ENCODE assay signal across 15 cellular contexts in the genomic region with DNA sequence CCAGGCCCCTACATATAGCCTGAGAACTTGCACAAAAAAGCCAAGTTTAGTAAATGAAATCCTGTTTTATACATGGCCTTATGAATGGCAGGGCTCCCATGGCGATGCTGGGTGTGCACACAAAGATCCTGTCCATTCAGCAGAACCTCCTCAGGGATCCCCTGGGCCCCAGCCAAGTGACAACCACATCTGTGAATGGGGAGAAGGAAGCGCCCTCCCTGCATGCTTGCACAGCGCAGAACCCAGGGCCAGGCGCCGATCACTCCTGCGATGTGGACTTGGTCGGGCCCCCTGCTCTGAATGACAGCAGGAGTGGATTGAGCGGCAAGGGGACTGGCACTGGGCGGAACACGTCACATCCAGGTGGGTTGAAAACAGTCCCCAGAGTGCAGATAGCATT. TPM values are rescaled to one million over a fixed set of nuclear protein-coding genes. Genes with fewer than 3 reads are reported as not detected.
DNase-seq lines count a peak whose midpoint lies in the region; ATAC-seq and TF ChIP-seq lines count a peak whose summit lies in the region.
"Had no signal": no experiment of that assay in that cellular context is flagged by ENCODE, and none has a peak within 500 bp of the region (broad histone marks: within the 10 kb centered on the region; RNA-seq: fewer than 3 reads in every experiment).

No MANE protein-coding gene starts in this region.

- H3K9me3 Mint-ChIP-seq in activated T-cell treated with anti-CD3 and anti-CD28 coated beads, Interleukin-2, amount 50 U/mL, for 72 hours: no peaks in the 10 kb centered on the region
- H3K9me3 Mint-ChIP-seq: stimulated activated memory B cell treated with anti-CD40 and anti-IgM and Interleukin-4, amounts not matched to agents 10 μg/mL and 1 μg/mL and 100 μg/mL, for 72 hours had no signal

- H3K36me3 ChIP-seq in adrenal gland (replicated peaks in 1 of 2) (no peaks in the 10 kb centered on the region), subcutaneous abdominal adipose tissue (ENCODE audit: control insufficient read depth in 5 of 5, insufficient read depth in 5 of 5, low read length in 5 of 5) (peaks cover 0 to 7% (median 5%) of the 10 kb centered on the region in 5 donors)

- intact Hi-C loops in adrenal gland (cut with DNase I): no loop called here

- H3K27me3 Mint-ChIP-seq in activated T-cell treated with anti-CD3 and anti-CD28 coated beads, Interleukin-2, amount 50 U/mL, for 72 hours (ENCODE audit: low read depth): peaks cover 12% of the 10 kb centered on the region

- no peak overlapping the region for H3K27ac Mint-ChIP-seq in activated T-cell treated with anti-CD3 and anti-CD28 coated beads, Interleukin-2, amount 50 U/mL, for 72 hours
- H3K27ac Mint-ChIP-seq: stimulated activated memory B cell treated with anti-CD40 and anti-IgM and Interleukin-4, amounts not matched to agents 10 μg/mL and 1 μg/mL and 100 μg/mL, for 72 hours had no signal

- H3K27me3 ChIP-seq in adrenal gland (no peaks in the 10 kb centered on the region), subcutaneous abdominal adipose tissue (ENCODE audit: control insufficient read depth in 5 of 5, insufficient read depth in 4 of 5, low read length in 5 of 5) (no peaks in the 10 kb centered on the region)

- no peaks in the 10 kb centered on the region for H3K9me3 ChIP-seq in adrenal gland (replicated peaks in 1 of 3)
- H3K9me3 ChIP-seq in subcutaneous abdominal adipose tissue (ENCODE audit: control insufficient read depth in 5 of 5, low read length in 5 of 5): no peaks in the 10 kb centered on the region
- H3K9me3 ChIP-seq: Caco-2, SK-N-SH had no signal

- H3K4me3 ChIP-seq in adrenal gland (no peak overlapping the region), subcutaneous abdominal adipose tissue (ENCODE audit: low read depth in 1 of 5, low read length in 5 of 5) (peak overlapping the region in 3 of 5 donors; percentile 1 to 41 (median 6))

- H3K4me1 ChIP-seq in adrenal gland (replicated peaks in 1 of 2) (peaks cover 9 to 34% of the 10 kb centered on the region in 2 donors), subcutaneous abdominal adipose tissue (ENCODE audit: control insufficient read depth in 5 of 5, insufficient read depth in 5 of 5, low read length in 5 of 5) (peaks cover 32 to 73% (median 57%) of the 10 kb centered on the region in 5 donors)

- no peaks in the 10 kb centered on the region for H3K36me3 Mint-ChIP-seq in activated T-cell treated with anti-CD3 and anti-CD28 coated beads, Interleukin-2, amount 50 U/mL, for 72 hours (ENCODE audit: insufficient read depth in 2 of 2)

- no peak for TF ChIP-seq POLR2A in adrenal gland (IDR thresholded peaks at IDR 0.05)

- ATAC-seq in left lobe of liver: no peak
- ATAC-seq in activated T-cell treated with anti-CD3 and anti-CD28 coated beads, Interleukin-2, amount 50 U/mL, for 72 hours (replicated peaks in 1 of 2): no peak
- ATAC-seq: stimulated activated memory B cell treated with anti-CD40 and anti-IgM and Interleukin-4, amounts not matched to agents 10 μg/mL and 1 μg/mL and 100 μg/mL, for 72 hours had no signal

- 59 to 83% (median 71%) methylated on average over 2 to 10 of the region's 10 CpGs for WGBS in adrenal gland, 4 donors

- no peak overlapping the region for H3K4me3 Mint-ChIP-seq in activated T-cell treated with anti-CD3 and anti-CD28 coated beads, Interleukin-2, amount 50 U/mL, for 72 hours
- H3K4me3 Mint-ChIP-seq: stimulated activated memory B cell treated with anti-CD40 and anti-IgM and Interleukin-4, amounts not matched to agents 10 μg/mL and 1 μg/mL and 100 μg/mL, for 72 hours had no signal

- DNase-seq in NCI-H2081 (lab: John Stamatoyannopoulos, UW): peak; percentile 27 to 35
- no peak for DNase-seq in NCI-H2081 treated with DMSO at 0.1 percent for 48 hours (lab: John Stamatoyannopoulos, UW)
- peak in 4 of 7 donors; percentile 41 to 55 (median 46) for DNase-seq in adrenal gland
- peak; percentile 54 for DNase-seq in left lobe of liver (ENCODE audit: low spot score)
- DNase-seq in activated T-cell treated with anti-CD3 and anti-CD28 coated beads, Interleukin-2, amount 50 U/mL, for 72 hours: no peak
- no peak for DNase-seq in GM19240 (ENCODE audit: insufficient read length, low spot score)
- DNase-seq in SHP77 (lab: John Stamatoyannopoulos, UW): no peak
- DNase-seq: activated naive CD4-positive, alpha-beta T cell treated with Interleukin-2 at 50 U/mL for 16 hours; Caco-2; Karpas-422; NCI-H187 treated with DMSO at 0.1 percent for 48 hours; SK-N-SH had no signal

- H3K9ac ChIP-seq in subcutaneous abdominal adipose tissue (ENCODE audit: low read length in 5 of 5): peak overlapping the region in 2 of 5 donors; percentile 26 to 33
- H3K9ac ChIP-seq: SK-N-SH had no signal

- H3K27ac ChIP-seq in adrenal gland (no peak overlapping the region), subcutaneous abdominal adipose tissue (ENCODE audit: low read depth, low read length) (peak overlapping the region; percentile 92)

- TF ChIP-seq CTCF in adrenal gland (IDR thresholded peaks at IDR 0.05): no peak

- H3K4me1 Mint-ChIP-seq in activated T-cell treated with anti-CD3 and anti-CD28 coated beads, Interleukin-2, amount 50 U/mL, for 72 hours (ENCODE audit: low read depth): peaks cover 7% of the 10 kb centered on the region

RNA-seq across cellular contexts. Expression of a gene that starts 4.5 kb away (rescaled TPM):
- total RNA-seq in adrenal gland (10 to 100 TPM in 3 of 8 donors, 1 to 10 TPM in 5; 2.9 to 18.3 (median 4.9) TPM), left lobe of liver (3.5 TPM)
- 10 to 100 TPM in 2 of 3 donors, 1 to 10 TPM in 1; 1.0 to 13.9 (median 10.4) TPM for polyA plus RNA-seq in adrenal gland
- 1 to 10 TPM; 1.4 to 2.3 TPM for total RNA-seq in activated T-cell treated with anti-CD3 and anti-CD28 coated beads, Interleukin-2, amount 50 U/mL, for 72 hours

RNA-seq across cellular contexts. Expression of a gene that starts 23.4 kb away (rescaled TPM):
- total RNA-seq in adrenal gland (10 to 100 TPM; 35.2 to 73.7 (median 49.4) TPM), left lobe of liver (18.7 TPM)
- 10 to 100 TPM; 23.2 to 34.7 (median 30.4) TPM for polyA plus RNA-seq in adrenal gland
- total RNA-seq in activated T-cell treated with anti-CD3 and anti-CD28 coated beads, Interleukin-2, amount 50 U/mL, for 72 hours: 100 to 1,000 TPM; 110 to 139 TPM

RNA-seq across cellular contexts. Expression of a gene that starts 44.3 kb away (rescaled TPM):
- under 1 TPM; 0.11 to 0.96 (median 0.27) TPM for total RNA-seq in adrenal gland
- polyA plus RNA-seq in adrenal gland: under 1 TPM in 2 of 3 donors, not detected in 1; 0.27 to 0.40 TPM
- total RNA-seq in left lobe of liver: 0.43 TPM
- 1 to 10 TPM; 1.3 to 1.8 TPM for total RNA-seq in activated T-cell treated with anti-CD3 and anti-CD28 coated beads, Interleukin-2, amount 50 U/mL, for 72 hours
- polyA plus RNA-seq: keratinocyte had no signal

RNA-seq across cellular contexts. Expression of a gene that starts 48.5 kb away (rescaled TPM):
- 10 to 100 TPM in 1 of 8 donors, 1 to 10 TPM in 7; 3.9 to 12.2 (median 6.9) TPM for total RNA-seq in adrenal gland
- 1 to 10 TPM; 4.3 to 8.3 (median 7.9) TPM for polyA plus RNA-seq in adrenal gland
- total RNA-seq in left lobe of liver: 3.3 TPM
- 10 to 100 TPM; 54.2 to 67.0 TPM for total RNA-seq in activated T-cell treated with anti-CD3 and anti-CD28 coated beads, Interleukin-2, amount 50 U/mL, for 72 hours

Comparison
In these comparisons a context has a peak if more than half of its experiments do, and no peak if none do; other contexts are left out.
1. DNase-seq: peak in NCI-H2081 (2 of 2), adrenal gland (4 of 7) and left lobe of liver (single experiment); none in NCI-H2081 treated with DMSO at 0.1 percent for 48 hours (single experiment), activated T-cell treated with anti-CD3 and anti-CD28 coated beads, Interleukin-2, amount 50 U/mL, for 72 hours (0 of 2), GM19240 (single experiment) and SHP77 (0 of 2).
2. H3K4me3 ChIP-seq: peak in subcutaneous abdominal adipose tissue (3 of 5); none in adrenal gland (0 of 4).